23 cellular contexts compared by ENCODE assay signal in the genomic region with DNA sequence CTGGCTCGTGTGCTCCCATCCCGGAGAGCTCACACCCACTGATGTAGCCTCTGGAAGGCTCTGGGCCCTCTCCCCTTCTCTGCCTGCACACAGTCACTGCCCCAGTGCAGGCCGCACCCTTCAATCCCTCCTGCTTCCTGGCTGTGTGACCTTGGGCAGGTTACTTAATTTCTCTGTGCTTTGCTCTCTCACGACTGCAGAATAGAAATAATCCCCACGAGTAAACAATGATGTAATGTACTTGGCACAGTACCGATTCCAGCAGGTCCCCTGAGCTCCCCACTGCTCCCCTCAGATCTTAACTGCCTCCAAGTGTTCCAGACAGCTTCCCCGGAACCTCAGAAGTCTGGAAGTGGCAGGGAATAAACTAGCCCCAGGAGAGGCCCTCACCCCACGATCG. TPM values are rescaled to one million over a fixed set of nuclear protein-coding genes. Genes with fewer than 3 reads are reported as not detected.
DNase-seq lines count a peak whose midpoint lies in the region; ATAC-seq and TF ChIP-seq lines count a peak whose summit lies in the region.
"Had no signal": no experiment of that assay in that cellular context is flagged by ENCODE, and none has a peak within 500 bp of the region (broad histone marks: within the 10 kb centered on the region; RNA-seq: fewer than 3 reads in every experiment).

No MANE protein-coding gene starts in this region.

- no peaks in the 10 kb centered on the region for H3K9me1 ChIP-seq in IMR-90 (ENCODE audit: insufficient read depth, low read length)

- no peak overlapping the region for H3K56ac ChIP-seq in IMR-90 (ENCODE audit: extremely low read depth, insufficient read depth, low read length)

- no peak overlapping the region for H3K4me3 Mint-ChIP-seq in activated CD4-positive, alpha-beta T cell treated with anti-CD3 and anti-CD28 coated beads for 36 hours
- H3K4me3 Mint-ChIP-seq in endodermal cell (no peak overlapping the region), osteocyte (ENCODE audit: unreplicated experiment) (no peak overlapping the region)
- H3K4me3 Mint-ChIP-seq: activated naive CD4-positive, alpha-beta T cell treated with anti-CD3 and anti-CD28 coated beads, Interleukin-2, amount 10 ng/mL, durations not matched to agents 7 days and 5 days; CD4-positive, alpha-beta memory T cell; immature natural killer cell had no signal

- no peak for DNase-seq in activated CD4-positive, alpha-beta T cell treated with anti-CD3 and anti-CD28 coated beads for 36 hours
- no peak for DNase-seq in activated CD4-positive, alpha-beta T cell treated with anti-CD3 and anti-CD28 coated beads, Interleukin-2, amount 50 U/mL, for 4 hours
- DNase-seq in IMR-90 (peak; percentile 3), endodermal cell (peak; percentile 38), osteocyte (ENCODE audit: extremely low spot score, unreplicated experiment) (no peak), NCI-H524 treated with DMSO at 0.1 percent for 48 hours (lab: John Stamatoyannopoulos, UW) (no peak), NCI-H1436 treated with DMSO at 0.1 percent for 48 hours (lab: John Stamatoyannopoulos, UW) (no peak)
- DNase-seq: activated CD4-positive, alpha-beta T cell treated with anti-CD3 and anti-CD28 coated beads for 48 hours; activated naive CD4-positive, alpha-beta T cell treated with anti-CD3 and anti-CD28 coated beads, Interleukin-2, amount 10 ng/mL, durations not matched to agents 7 days and 5 days; activated T-cell treated with anti-CD3 and anti-CD28 coated beads for 4 hours; CD4-positive, alpha-beta memory T cell; DMS79; heart right ventricle; immature natural killer cell; MG63; NCI-H1694; NCI-H226; Peyer's patch; SK-N-SH; upper lobe of right lung had no signal

- H3K4me3 ChIP-seq in IMR-90 (ENCODE audit: insufficient read depth, low read depth, low read length) (no peak overlapping the region), endodermal cell (ENCODE audit: low read length) (no peak overlapping the region)
- H3K4me3 ChIP-seq: HAP-1, heart right ventricle, MG63, Peyer's patch, upper lobe of right lung had no signal

- no peak overlapping the region for H2BK120ac ChIP-seq in IMR-90 (ENCODE audit: low read depth, low read length)

- intact Hi-C loops in activated CD4-positive, alpha-beta T cell treated with anti-CD3 and anti-CD28 coated beads for 36 hours (cut with DNase I, micrococcal nuclease) = no loop called here
- intact Hi-C loops in IMR-90 (cut with micrococcal nuclease) = no loop called here

- H2AK9ac ChIP-seq in IMR-90 (replicated peaks; ENCODE audit: low read depth, low read length, poor library complexity) = no peak overlapping the region

- H3K4me1 ChIP-seq in IMR-90 (ENCODE audit: control insufficient read depth, insufficient read depth, low read length) (no peaks in the 10 kb centered on the region), endodermal cell (ENCODE audit: control insufficient read depth, insufficient read depth, low read length) (no peaks in the 10 kb centered on the region)
- H3K4me1 ChIP-seq: HAP-1, parathyroid adenoma, Peyer's patch, upper lobe of right lung had no signal

- H2BK5ac ChIP-seq in IMR-90 (ENCODE audit: low read depth, low read length, poor library complexity, severe bottlenecking) = no peak overlapping the region

- WGBS in IMR-90 (ENCODE audit: extremely low coverage in 2 of 2, insufficient read length in 1 of 2), 2 experiments = no CpG with 5 or more reads among the region's 9 CpGs
- WGBS in endodermal cell (ENCODE audit: insufficient coverage in 1 of 2, insufficient read length in 1 of 2), 2 experiments = 93 to 100% methylated on average over 6 to 9 of the region's 9 CpGs

- no peaks in the 10 kb centered on the region for H3K27me3 Mint-ChIP-seq in activated CD4-positive, alpha-beta T cell treated with anti-CD3 and anti-CD28 coated beads for 36 hours
- no peaks in the 10 kb centered on the region for H3K27me3 Mint-ChIP-seq in endodermal cell (ENCODE audit: insufficient read depth)
- no peaks in the 10 kb centered on the region for H3K27me3 Mint-ChIP-seq in osteocyte (ENCODE audit: unreplicated experiment)
- H3K27me3 Mint-ChIP-seq: activated naive CD4-positive, alpha-beta T cell treated with anti-CD3 and anti-CD28 coated beads, Interleukin-2, amount 10 ng/mL, durations not matched to agents 7 days and 5 days; CD4-positive, alpha-beta memory T cell had no signal

- H3K9ac ChIP-seq in IMR-90 (ENCODE audit: low read depth, low read length) (no peak overlapping the region), endodermal cell (ENCODE audit: extremely low read depth, low read length, poor library complexity, severe bottlenecking) (no peak overlapping the region)
- H3K9ac ChIP-seq: parathyroid adenoma, SK-N-SH had no signal

- H3K23ac ChIP-seq in IMR-90 (ENCODE audit: low read depth, low read length) = no peak overlapping the region

- no peaks in the 10 kb centered on the region for H3K9me3 ChIP-seq in IMR-90 (ENCODE audit: control insufficient read depth, insufficient read depth, low read length)
- no peaks in the 10 kb centered on the region for H3K9me3 ChIP-seq in endodermal cell (ENCODE audit: control insufficient read depth, low read length)
- H3K9me3 ChIP-seq: HAP-1, heart right ventricle, MG63, Peyer's patch, SK-N-SH, upper lobe of right lung had no signal

- no TSS peak for BruUV-seq in IMR-90 (replicated peaks; lab: Mats Ljungman, UMichigan)

- no peak for TF ChIP-seq POLR2A in IMR-90 (IDR thresholded peaks at IDR 0.05; ENCODE audit: low read depth, low read length)

- dilution Hi-C loops in IMR-90 (cut with HindIII; ENCODE audit: low sequenced_read_pairs, unreplicated experiment) = no loop called here

- H3K4me2 ChIP-seq in IMR-90 (ENCODE audit: low read depth, low read length) = no peak overlapping the region
- H3K4me2 ChIP-seq: SK-N-SH had no signal

- no peak overlapping the region for H2BK15ac ChIP-seq in IMR-90 (ENCODE audit: low read depth, low read length)

- H3K9me3 Mint-ChIP-seq in activated CD4-positive, alpha-beta T cell treated with anti-CD3 and anti-CD28 coated beads for 36 hours (ENCODE audit: low read depth) = no peaks in the 10 kb centered on the region
- no peaks in the 10 kb centered on the region for H3K9me3 Mint-ChIP-seq in endodermal cell
- H3K9me3 Mint-ChIP-seq in osteocyte (ENCODE audit: unreplicated experiment) = no peaks in the 10 kb centered on the region
- H3K9me3 Mint-ChIP-seq: activated naive CD4-positive, alpha-beta T cell treated with anti-CD3 and anti-CD28 coated beads, Interleukin-2, amount 10 ng/mL, durations not matched to agents 7 days and 5 days; CD4-positive, alpha-beta memory T cell; immature natural killer cell had no signal

- CTCF ChIA-PET in activated CD4-positive, alpha-beta T cell treated with anti-CD3 and anti-CD28 coated beads for 36 hours (lab: Charles Lee) = interaction anchor here (0.6 to 5.1 kb wide), 6 partner anchors 25 to 303 kb away, joined by 3 to 35 read pairs (median 3); a partner anchor contains a TSS
- CTCF ChIA-PET in IMR-90 (lab: Yijun Ruan, JAX) = interaction anchor here (0.7 to 1.3 kb wide), 2 partner anchors 12 to 190 kb away, joined by 3 to 6 read pairs; no protein-coding TSS in a partner anchor

- in situ Hi-C loops in IMR-90 (cut with MboI; ENCODE audit: low sequenced_read_pairs) = loop anchor here (10.0 kb wide), 1 partner anchor 189 kb away; no protein-coding TSS in a partner anchor

- TF ChIP-seq CTCF in IMR-90 (conservative IDR thresholded peaks at IDR 0.05; ENCODE audit: low read depth, low read length) (no peak), endodermal cell (conservative IDR thresholded peaks at IDR 0.05) (no peak), osteocyte (IDR thresholded peaks at IDR 0.05) (no peak)

- H3K36me3 Mint-ChIP-seq in activated CD4-positive, alpha-beta T cell treated with anti-CD3 and anti-CD28 coated beads for 36 hours (ENCODE audit: low read depth) = peaks cover 38% of the 10 kb centered on the region
- H3K36me3 Mint-ChIP-seq in endodermal cell (ENCODE audit: low read depth) = peaks cover 44% of the 10 kb centered on the region
- peaks cover 15% of the 10 kb centered on the region for H3K36me3 Mint-ChIP-seq in osteocyte (ENCODE audit: unreplicated experiment)

- H3K18ac ChIP-seq in IMR-90 (ENCODE audit: low read depth, low read length) = no peak overlapping the region

- H3K4ac ChIP-seq in IMR-90 (ENCODE audit: low read depth, low read length) = no peak overlapping the region

- H4K20me1 ChIP-seq in IMR-90 (ENCODE audit: insufficient read depth, low read length) = no peaks in the 10 kb centered on the region; the same call in 1 of the 2 replicates

- H2AFZ ChIP-seq in IMR-90 (replicated peaks; ENCODE audit: low read length, poor library complexity) = no peak overlapping the region
- H2AFZ ChIP-seq: parathyroid adenoma had no signal

- ATAC-seq in activated CD4-positive, alpha-beta T cell treated with anti-CD3 and anti-CD28 coated beads for 36 hours = no peak
- ATAC-seq in IMR-90 (ENCODE audit: low read depth) (no peak), HG03354 (IDR thresholded peaks at IDR 0.05; ENCODE audit: poor library complexity, severe bottlenecking, unreplicated experiment) (no peak)
- ATAC-seq: upper lobe of right lung had no signal

- no peak overlapping the region for H2AK5ac ChIP-seq in IMR-90 (ENCODE audit: low read depth, low read length)

- H4K8ac ChIP-seq in IMR-90 (ENCODE audit: low read depth in 2 of 2, low read length in 2 of 2) = no peak overlapping the region

- no peak overlapping the region for H3K14ac ChIP-seq in IMR-90 (replicated peaks; ENCODE audit: low read depth, low read length)

- no peak for TF ChIP-seq RAD21 in IMR-90 (IDR thresholded peaks at IDR 0.05; ENCODE audit: low read length)

- H3K27ac Mint-ChIP-seq in activated CD4-positive, alpha-beta T cell treated with anti-CD3 and anti-CD28 coated beads for 36 hours = peak overlapping the region; percentile 33
- H3K27ac Mint-ChIP-seq in endodermal cell (peak overlapping the region; percentile 5), osteocyte (ENCODE audit: unreplicated experiment) (peak overlapping the region; percentile 16)
- H3K27ac Mint-ChIP-seq: activated naive CD4-positive, alpha-beta T cell treated with anti-CD3 and anti-CD28 coated beads, Interleukin-2, amount 10 ng/mL, durations not matched to agents 7 days and 5 days had no signal

- H4K91ac ChIP-seq in IMR-90 (ENCODE audit: insufficient read depth, low read depth, low read length) = no peak overlapping the region

- H3K27ac ChIP-seq in IMR-90 (ENCODE audit: insufficient read depth, low read length) (no peak overlapping the region), endodermal cell (ENCODE audit: low read depth, low read length) (no peak overlapping the region)
- H3K27ac ChIP-seq: heart right ventricle, parathyroid adenoma, Peyer's patch, upper lobe of right lung had no signal

- H3K27me3 ChIP-seq in IMR-90 (ENCODE audit: control insufficient read depth, insufficient read depth, low read length) = no peaks in the 10 kb centered on the region
- no peaks in the 10 kb centered on the region for H3K27me3 ChIP-seq in endodermal cell (ENCODE audit: control insufficient read depth, insufficient read depth, low read length, poor library complexity, severe bottlenecking)
- H3K27me3 ChIP-seq: heart right ventricle, MG63, Peyer's patch, upper lobe of right lung had no signal

- no peak overlapping the region for H4K5ac ChIP-seq in IMR-90 (ENCODE audit: low read depth, low read length)

- H3K4me1 Mint-ChIP-seq in activated CD4-positive, alpha-beta T cell treated with anti-CD3 and anti-CD28 coated beads for 36 hours = no peaks in the 10 kb centered on the region
- H3K4me1 Mint-ChIP-seq in endodermal cell (no peaks in the 10 kb centered on the region), osteocyte (ENCODE audit: unreplicated experiment) (peaks cover 4% of the 10 kb centered on the region)

- no peak overlapping the region for H2BK20ac ChIP-seq in IMR-90 (ENCODE audit: low read depth, low read length)

- H3K79me1 ChIP-seq in IMR-90 (ENCODE audit: low read depth in 1 of 2, low read length in 2 of 2) = no peaks in the 10 kb centered on the region; a peak in 1 of 4 replicates

- POLR2A ChIA-PET in activated CD4-positive, alpha-beta T cell treated with anti-CD3 and anti-CD28 coated beads for 36 hours (lab: Charles Lee) = interaction anchor here (0.7 kb wide), 1 partner anchor 13 kb away, joined by 3 read pairs; no protein-coding TSS in a partner anchor
- POLR2A ChIA-PET in IMR-90 (lab: Charles Lee; ENCODE audit: unreplicated experiment) = no interaction called here

- H3K36me3 ChIP-seq in IMR-90 (ENCODE audit: control insufficient read depth, insufficient read depth, low read length) = peaks cover 4% of the 10 kb centered on the region; the same call in 1 of the 2 replicates
- H3K36me3 ChIP-seq in endodermal cell (ENCODE audit: control insufficient read depth, insufficient read depth, low read length) = peaks cover 38% of the 10 kb centered on the region

RNA-seq across cellular contexts. Expression of a gene that starts 16.1 kb away (rescaled TPM):
- 100 to 1,000 TPM; 193 to 194 TPM for total RNA-seq in activated CD4-positive, alpha-beta T cell treated with anti-CD3 and anti-CD28 coated beads for 36 hours
- 24.9 and 30.8 TPM in 2 replicates for total RNA-seq in IMR-90 (2012; rRNA removed)
- 33.5 and 34.0 TPM in 2 replicates for polyA plus RNA-seq in IMR-90 (2012; rRNA removed)
- polyA plus RNA-seq in IMR-90 (2012; cell fraction: cytosol; rRNA removed) = 18.0 and 18.4 TPM in 2 replicates
- 60.4 and 99.1 TPM in 2 replicates for polyA plus RNA-seq in IMR-90 (2012; cell fraction: nucleus; rRNA removed; ENCODE audit: low replicate concordance)
- 100 to 1,000 TPM in 1 of 2 donors, 10 to 100 TPM in 1; 91.6 to 117 TPM for total RNA-seq in endodermal cell
- 74.1 TPM for polyA plus RNA-seq in endodermal cell (2013, experiment 1 of 2)
- polyA plus RNA-seq in endodermal cell (2013, experiment 2 of 2) = 65.3 TPM
- 19.0 and 23.0 TPM in 2 replicates for total RNA-seq in osteocyte

RNA-seq across cellular contexts. Expression of a gene that starts 16.5 kb away (rescaled TPM):
- 10 to 100 TPM in 1 of 2 experiments, 1 to 10 TPM in 1; 7.4 to 10.9 TPM for total RNA-seq in activated CD4-positive, alpha-beta T cell treated with anti-CD3 and anti-CD28 coated beads for 36 hours
- total RNA-seq in IMR-90 (2012; rRNA removed) (0.54 and 0.56 TPM in 2 replicates), endodermal cell (10 to 100 TPM in 1 of 2 donors, 1 to 10 TPM in 1; 9.9 to 13.0 TPM), osteocyte (5.7 and 6.6 TPM in 2 replicates)
- polyA plus RNA-seq in IMR-90 (2012; rRNA removed) = 2.2 and 3.4 TPM in 2 replicates
- 2.6 and 2.8 TPM in 2 replicates for polyA plus RNA-seq in IMR-90 (2012; cell fraction: cytosol; rRNA removed)
- 2.9 and 3.2 TPM in 2 replicates for polyA plus RNA-seq in IMR-90 (2012; cell fraction: nucleus; rRNA removed; ENCODE audit: low replicate concordance)
- polyA plus RNA-seq in endodermal cell (2013, experiment 1 of 2) = 6.1 TPM
- 5.6 TPM for polyA plus RNA-seq in endodermal cell (2013, experiment 2 of 2)

RNA-seq across cellular contexts. Expression of a gene that starts 43.4 kb away (rescaled TPM):
- total RNA-seq in activated CD4-positive, alpha-beta T cell treated with anti-CD3 and anti-CD28 coated beads for 36 hours = 10 to 100 TPM; 11.5 to 12.4 TPM
- total RNA-seq in IMR-90 (2012; rRNA removed) = 4.3 and 5.0 TPM in 2 replicates
- 5.7 and 6.5 TPM in 2 replicates for polyA plus RNA-seq in IMR-90 (2012; rRNA removed)
- 4.2 and 6.1 TPM in 2 replicates for polyA plus RNA-seq in IMR-90 (2012; cell fraction: cytosol; rRNA removed)
- 15.0 and 23.0 TPM in 2 replicates for polyA plus RNA-seq in IMR-90 (2012; cell fraction: nucleus; rRNA removed; ENCODE audit: low replicate concordance)
- total RNA-seq in endodermal cell = 1 to 10 TPM; 1.3 to 1.4 TPM
- 1.9 TPM for polyA plus RNA-seq in endodermal cell (2013, experiment 1 of 2)
- polyA plus RNA-seq in endodermal cell (2013, experiment 2 of 2) = 0.79 TPM
- 4.8 and 5.5 TPM in 2 replicates for total RNA-seq in osteocyte

Comparison
In these comparisons a context has a peak if more than half of its experiments do, and no peak if none do; other contexts are left out.
1. DNase-seq: peak in IMR-90 (single experiment) and endodermal cell (single experiment); none in activated CD4-positive, alpha-beta T cell treated with anti-CD3 and anti-CD28 coated beads for 36 hours (single experiment), activated CD4-positive, alpha-beta T cell treated with anti-CD3 and anti-CD28 coated beads, Interleukin-2, amount 50 U/mL, for 4 hours (0 of 2), osteocyte (single experiment), NCI-H524 treated with DMSO at 0.1 percent for 48 hours (single experiment) and NCI-H1436 treated with DMSO at 0.1 percent for 48 hours (single experiment).
2. Peak in every context shown above with its lines, with median percentiles within 50 percentile points of each other: H3K27ac Mint-ChIP-seq.